ENCODE assay signal across 1 cellular context in genomic region chr12:57178213-57178612, GRCh38.
TF ChIP-seq lines count a peak whose summit lies in the region.

No MANE protein-coding gene starts in this region.

TF ChIP-seq in HepG2, 621 proteins besides CTCF, POLR2A, EP300 and RAD21:
- no peak for TF ChIP-seq HOXA3 (CRISPR knock-in tag; IDR thresholded peaks at IDR 0.05)
- TF ChIP-seq YEATS4 (CRISPR knock-in tag; IDR thresholded peaks at IDR 0.05; ENCODE audit: borderline replicate concordance) = no peak
- no peak for TF ChIP-seq ZBTB25 (CRISPR knock-in tag; IDR thresholded peaks at IDR 0.05)
- no peak for TF ChIP-seq MED8 (CRISPR knock-in tag; IDR thresholded peaks at IDR 0.05; ENCODE audit: insufficient replicate concordance)
- TF ChIP-seq ZBTB38 (CRISPR knock-in tag; IDR thresholded peaks at IDR 0.05) = no peak
- TF ChIP-seq THAP8 (CRISPR knock-in tag; IDR thresholded peaks at IDR 0.05; ENCODE audit: borderline replicate concordance) = no peak
- no peak for TF ChIP-seq TAF15 (IDR thresholded peaks at IDR 0.05; ENCODE audit: low read depth, low read length, poor library complexity, severe bottlenecking)
- no peak for TF ChIP-seq TAF1 (CRISPR knock-in tag; IDR thresholded peaks at IDR 0.05)
- TF ChIP-seq GTF2F1 (IDR thresholded peaks at IDR 0.05; ENCODE audit: low read length) = no peak
- no peak for TF ChIP-seq ZKSCAN8 (CRISPR knock-in tag; IDR thresholded peaks at IDR 0.05; ENCODE audit: borderline replicate concordance)
